In genomic region chr1:12152106-12152891, GRCh38 we compare ENCODE assay signal across 9 cellular contexts. TPM values are rescaled to one million over a fixed set of nuclear protein-coding genes. Genes with fewer than 3 reads are reported as not detected.
DNase-seq lines count a peak whose midpoint lies in the region; ATAC-seq and FAIRE-seq lines count a peak whose summit lies in the region.
"Had no signal": no experiment of that assay in that cellular context is flagged by ENCODE, and none has a peak within 500 bp of the region (broad histone marks: within the 10 kb centered on the region; RNA-seq: fewer than 3 reads in every experiment).

No MANE protein-coding gene starts in this region.

- ATAC-seq in HG02763 (IDR thresholded peaks at IDR 0.05; ENCODE audit: unreplicated experiment) (peak; percentile 62), T-helper 17 cell (peak; percentile 38), left cardiac atrium (no peak)

- intact Hi-C loops in left cardiac atrium (cut with DNase I), result no loop called here

- FAIRE-seq in small intestine (lab: Jason Lieb, UNC), result no peak
- FAIRE-seq: A204.1 had no signal

- H3K4me1 ChIP-seq in small intestine (ENCODE audit: control insufficient read depth in 2 of 2, insufficient read depth in 1 of 2, low read depth in 1 of 2, low read length in 1 of 2), result peaks cover 4 to 11% of the 10 kb centered on the region in 2 donors

- 67 to 79% (median 69%) methylated on average over 7 of the region's 7 CpGs for WGBS in small intestine, 3 donors

- H3K27ac Mint-ChIP-seq in T-helper 2 cell treated with Interferon-gamma antibody and Interleukin-4, amounts not matched to agents 5 μg/mL and 100 μg/mL, for 36 hours, result peak overlapping the region; percentile 97
- H3K27ac Mint-ChIP-seq in T-helper 17 cell, result peak overlapping the region; percentile 92

- peaks cover 76% of the 10 kb centered on the region for H3K4me1 Mint-ChIP-seq in T-helper 2 cell treated with Interferon-gamma antibody and Interleukin-4, amounts not matched to agents 5 μg/mL and 100 μg/mL, for 36 hours (ENCODE audit: low read depth)
- peaks cover 66% of the 10 kb centered on the region for H3K4me1 Mint-ChIP-seq in T-helper 17 cell

- peaks cover 5% of the 10 kb centered on the region for H3K9me3 Mint-ChIP-seq in T-helper 2 cell treated with Interferon-gamma antibody and Interleukin-4, amounts not matched to agents 5 μg/mL and 100 μg/mL, for 36 hours

- no peaks in the 10 kb centered on the region for H3K27me3 ChIP-seq in small intestine (ENCODE audit: control insufficient read depth in 2 of 2, insufficient read depth in 2 of 2, low read length in 2 of 2)

- no peaks in the 10 kb centered on the region for H3K27me3 Mint-ChIP-seq in T-helper 2 cell treated with Interferon-gamma antibody and Interleukin-4, amounts not matched to agents 5 μg/mL and 100 μg/mL, for 36 hours (ENCODE audit: low read depth)
- no peaks in the 10 kb centered on the region for H3K27me3 Mint-ChIP-seq in T-helper 17 cell

- H3K36me3 ChIP-seq in small intestine (ENCODE audit: control insufficient read depth in 2 of 2, insufficient read depth in 2 of 2, low read length in 2 of 2), result no peaks in the 10 kb centered on the region

- H3K36me3 Mint-ChIP-seq in T-helper 2 cell treated with Interferon-gamma antibody and Interleukin-4, amounts not matched to agents 5 μg/mL and 100 μg/mL, for 36 hours (ENCODE audit: low read depth), result peaks cover 11% of the 10 kb centered on the region
- peaks cover 3% of the 10 kb centered on the region for H3K36me3 Mint-ChIP-seq in T-helper 17 cell (ENCODE audit: low read depth)

- H3K9me3 ChIP-seq in T-helper 17 cell (ENCODE audit: control insufficient read depth, low read length, poor library complexity, severe bottlenecking) (no peaks in the 10 kb centered on the region), small intestine (ENCODE audit: control insufficient read depth, low read depth) (no peaks in the 10 kb centered on the region)

- H3K27ac ChIP-seq in small intestine (ENCODE audit: low read depth in 1 of 2, low read length in 1 of 2), result peak overlapping the region; percentile 34 to 72

- no peak overlapping the region for H3K4me3 ChIP-seq in small intestine (ENCODE audit: low read depth in 1 of 2, low read length in 2 of 2)

- H3K4me3 Mint-ChIP-seq in T-helper 2 cell treated with Interferon-gamma antibody and Interleukin-4, amounts not matched to agents 5 μg/mL and 100 μg/mL, for 36 hours, result peak overlapping the region; percentile 54
- peak overlapping the region; percentile 75 for H3K4me3 Mint-ChIP-seq in T-helper 17 cell

- DNase-seq in T-helper 2 cell treated with Interferon-gamma antibody and Interleukin-4, amounts not matched to agents 5 μg/mL and 100 μg/mL, for 36 hours (ENCODE audit: low spot score), result no peak
- DNase-seq in T-helper 2 cell (no peak), T-helper 17 cell (no peak), small intestine (peak; percentile 50), NCI-H1694 treated with DMSO at 0.1 percent for 48 hours (lab: John Stamatoyannopoulos, UW) (no peak), AG08395 (ENCODE audit: low spot score) (no peak), left cardiac atrium (no peak)

RNA-seq across cellular contexts. Expression of gene TNFRSF1B, which starts 14.5 kb away (rescaled TPM):
- total RNA-seq in T-helper 17 cell (100 to 1,000 TPM; 127 to 132 TPM), left cardiac atrium (10 to 100 TPM; 28.3 to 28.5 TPM)
- 10 to 100 TPM; 17.2 to 30.4 (median 20.0) TPM for polyA plus RNA-seq in small intestine

Comparison
In these comparisons a context has a peak if more than half of its experiments do, and no peak if none do; other contexts are left out.
1. ATAC-seq: peak in HG02763 (single experiment) and T-helper 17 cell (single experiment); none in left cardiac atrium (0 of 2).
2. RNA of gene TNFRSF1B, which starts 14.5 kb away (total RNA-seq): 127 to 132 TPM in T-helper 17 cell; 28.3 to 28.5 TPM in left cardiac atrium; every median in the first group is over 4 times any median in the second.